ENCODE assay signal across 9 cellular contexts in the genomic region with DNA sequence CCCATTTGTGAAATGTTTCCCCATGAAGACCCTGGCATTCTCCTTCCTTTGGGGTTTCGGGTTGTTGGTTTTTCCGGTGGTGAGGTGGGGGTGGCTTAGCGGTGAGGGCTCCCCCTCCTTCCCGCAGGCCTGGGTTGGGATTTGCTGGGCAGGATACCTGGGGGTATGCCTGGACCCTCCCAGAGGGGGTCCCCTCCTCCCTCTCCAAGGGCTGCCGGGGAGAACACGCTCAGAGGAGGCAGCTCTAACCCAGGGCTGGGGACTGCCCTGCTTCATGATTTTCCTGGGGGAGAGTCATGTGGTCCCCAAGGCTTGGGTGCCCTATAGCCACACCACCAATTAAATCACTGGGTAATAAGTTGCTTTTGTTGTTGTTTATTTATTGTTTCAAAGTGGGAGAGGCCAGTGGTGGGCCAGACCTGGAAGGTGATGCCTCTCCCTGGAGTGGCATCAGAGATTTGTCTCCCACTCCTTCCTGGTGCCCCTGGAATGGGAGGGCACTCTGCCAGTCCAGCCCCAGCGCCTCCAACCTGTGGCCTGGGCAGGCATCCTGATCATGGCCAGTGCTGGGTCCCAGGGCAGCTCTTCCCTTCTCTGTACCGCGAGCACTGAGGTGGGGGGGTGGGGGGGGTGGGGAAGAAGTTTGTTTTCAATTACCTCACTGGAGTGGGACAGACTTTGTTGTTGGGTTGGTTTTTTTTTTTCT. TPM values are rescaled to one million over a fixed set of nuclear protein-coding genes. Genes with fewer than 3 reads are reported as not detected.
A peak's percentile ranks its signal among the peaks of the same experiment; 100 is the strongest.
DNase-seq lines count a peak whose midpoint lies in the region; ATAC-seq, FAIRE-seq and TF ChIP-seq lines count a peak whose summit lies in the region.
"Had no signal": no experiment of that assay in that cellular context is flagged by ENCODE, and none has a peak within 500 bp of the region (broad histone marks: within the 10 kb centered on the region; RNA-seq: fewer than 3 reads in every experiment).

No MANE protein-coding gene starts in this region.

- no peak overlapping the region for H3K27ac ChIP-seq in HepG2 (ENCODE audit: extremely low read length, insufficient read depth, low read length)
- H3K27ac ChIP-seq in transverse colon: peak overlapping the region; percentile 90 to 96 (median 95)

- no peaks in the 10 kb centered on the region for H3K36me3 ChIP-seq in HepG2 (replicated peaks in 1 of 2; ENCODE audit: control insufficient read depth in 1 of 2, insufficient read depth in 2 of 2, low read length in 2 of 2)
- H3K36me3 ChIP-seq in transverse colon: no peaks in the 10 kb centered on the region

- no peak for DNase-seq in activated T-cell treated with anti-CD3 and anti-CD28 coated beads, Interleukin-2, amount 50 U/mL, for 4 hours
- no peak for DNase-seq in activated T-cell treated with anti-CD3 and anti-CD28 coated beads, Interleukin-2, amount 50 U/mL, for 1 hour
- DNase-seq in activated naive CD8-positive, alpha-beta T cell treated with anti-CD3 and anti-CD28 coated beads, Interleukin-2, amount 50 U/mL, for 24 hours: no peak
- DNase-seq in HepG2 (ENCODE audit: low spot score) (no peak), transverse colon (no peak), HTR-8/SVneo (ENCODE audit: insufficient read length, low spot score) (no peak), NCI-H526 treated with DMSO at 0.1 percent for 48 hours (lab: John Stamatoyannopoulos, UW) (no peak), hippocampal formation (lab: John Stamatoyannopoulos, UW) (no peak)

- H3K4me3 ChIP-seq in HepG2 (replicated peaks in 1 of 3; ENCODE audit: insufficient read depth in 1 of 3, low read depth in 2 of 3, low read length in 3 of 3) (peak overlapping the region in 2 of 3 experiments; percentile 75; a peak in 1 of 6 replicates), transverse colon (no peak overlapping the region)

- no peaks in the 10 kb centered on the region for H3K36me3 Mint-ChIP-seq in activated T-cell treated with anti-CD3 and anti-CD28 coated beads, Interleukin-2, amount 50 U/mL, for 4 hours (ENCODE audit: insufficient read depth)
- no peaks in the 10 kb centered on the region for H3K36me3 Mint-ChIP-seq in activated naive CD8-positive, alpha-beta T cell treated with anti-CD3 and anti-CD28 coated beads, Interleukin-2, amount 50 U/mL, for 24 hours (ENCODE audit: low read depth)

- H4K20me1 ChIP-seq in HepG2 (ENCODE audit: insufficient read depth, low read length): no peaks in the 10 kb centered on the region

- in situ Hi-C loops in HepG2 (cut with HindIII; ENCODE audit: extremely low pct_ligation_motif_present, low pct_unique_long_range_greater_than_20kb) (no loop called here), transverse colon (cut with MboI; ENCODE audit: low pct_ligation_motif_present in 1 of 4, low pct_unique_long_range_greater_than_20kb in 1 of 4, low sequenced_read_pairs in 3 of 4) (loop anchor here in 1 of 4 donors (25.0 kb wide), 1 partner anchor 112 kb away; the partner anchor contains the start of gene GRK2)

- peak overlapping the region; percentile 92 for H3K4me2 ChIP-seq in HepG2 (ENCODE audit: low read depth, low read length)

- H2AFZ ChIP-seq in HepG2 (ENCODE audit: low read length): no peak overlapping the region

- no peak for FAIRE-seq in HepG2 (lab: Jason Lieb, UNC)
- no peak for FAIRE-seq in HTR-8/SVneo (lab: Jason Lieb, UNC)
- FAIRE-seq: D721Med had no signal

- ATAC-seq in activated T-cell treated with anti-CD3 and anti-CD28 coated beads, Interleukin-2, amount 50 U/mL, for 4 hours: no peak
- no peak for ATAC-seq in activated naive CD8-positive, alpha-beta T cell treated with anti-CD3 and anti-CD28 coated beads, Interleukin-2, amount 50 U/mL, for 24 hours
- ATAC-seq in HepG2: no peak

- TF ChIP-seq POLR2A in HepG2 (IDR thresholded peaks at IDR 0.05; ENCODE audit: insufficient read depth in 1 of 2, low read depth in 2 of 2, low read length in 2 of 2) (no peak), transverse colon (IDR thresholded peaks at IDR 0.05) (no peak)

- H3K9me3 Mint-ChIP-seq in activated T-cell treated with anti-CD3 and anti-CD28 coated beads, Interleukin-2, amount 50 U/mL, for 4 hours: no peaks in the 10 kb centered on the region
- no peaks in the 10 kb centered on the region for H3K9me3 Mint-ChIP-seq in activated naive CD8-positive, alpha-beta T cell treated with anti-CD3 and anti-CD28 coated beads, Interleukin-2, amount 50 U/mL, for 24 hours

- peak overlapping the region; percentile 79 for H3K27ac Mint-ChIP-seq in activated naive CD8-positive, alpha-beta T cell treated with anti-CD3 and anti-CD28 coated beads, Interleukin-2, amount 50 U/mL, for 24 hours

- H3K27me3 ChIP-seq in HepG2 (ENCODE audit: control insufficient read depth in 1 of 2, insufficient read depth in 2 of 2, low read length in 2 of 2) (peaks cover 3 to 11% of the 10 kb centered on the region in 2 experiments; a peak in 3 of 5 replicates), transverse colon (no peaks in the 10 kb centered on the region)

- H3K4me1 ChIP-seq in HepG2 (ENCODE audit: insufficient read depth, low read length) (peaks cover 38% of the 10 kb centered on the region), transverse colon (peaks cover 19 to 49% (median 41%) of the 10 kb centered on the region in 4 donors)

- BruUV-seq in HepG2 (replicated peaks; lab: Mats Ljungman, UMichigan): TSS peak; percentile 70

- TF ChIP-seq CTCF in HepG2 (CRISPR knock-in tag; IDR thresholded peaks at IDR 0.05): no peak
- TF ChIP-seq CTCF in transverse colon (IDR thresholded peaks at IDR 0.05): no peak

- intact Hi-C loops in HepG2 (cut with micrococcal nuclease; ENCODE audit: unreplicated experiment) (no loop called here), transverse colon (cut with DNase I; ENCODE audit: low total_unique reads) (no loop called here)

- TF ChIP-seq EP300 in HepG2 (IDR thresholded peaks at IDR 0.05; ENCODE audit: low read depth in 2 of 2, low read length in 2 of 2) (no peak), HepG2 (CRISPR knock-in tag; IDR thresholded peaks at IDR 0.05; ENCODE audit: borderline replicate concordance) (no peak), transverse colon (IDR thresholded peaks at IDR 0.05; ENCODE audit: low read depth) (no peak)

- H3K9ac ChIP-seq in HepG2 (ENCODE audit: insufficient read depth, low read depth, low read length): 0 out of 2 replicates have a peak overlapping the region, but pooled peaks have one; percentile 3

- POLR2A ChIA-PET in HepG2 (lab: Yijun Ruan, JAX): interaction anchor here (1.0 to 18.5 kb wide), 10 partner anchors 12 to 135 kb away, joined by 3 to 365 read pairs (median 9); partner anchors contain the start of genes ANKRD13D, POLD4, PPP1CA and RAD9A

- H3K27me3 Mint-ChIP-seq in activated T-cell treated with anti-CD3 and anti-CD28 coated beads, Interleukin-2, amount 50 U/mL, for 4 hours (ENCODE audit: low read depth): peaks cover 13% of the 10 kb centered on the region
- peaks cover 26% of the 10 kb centered on the region for H3K27me3 Mint-ChIP-seq in activated naive CD8-positive, alpha-beta T cell treated with anti-CD3 and anti-CD28 coated beads, Interleukin-2, amount 50 U/mL, for 24 hours

- H3K9me3 ChIP-seq in HepG2 (ENCODE audit: low read length) (no peaks in the 10 kb centered on the region), transverse colon (no peaks in the 10 kb centered on the region)

- WGBS in HepG2 (ENCODE audit: low lambda C conversion rate): 8% methylated on average over 7 of the region's 9 CpGs
- 38% methylated on average over 9 of the region's 9 CpGs; no CpG with 5 or more reads in 1 of the 2 donors for WGBS in transverse colon (ENCODE audit: low coverage in 1 of 2), 2 donors

- no peak for TF ChIP-seq RAD21 in HepG2 (CRISPR knock-in tag; IDR thresholded peaks at IDR 0.05)

- no peaks in the 10 kb centered on the region for H3K79me2 ChIP-seq in HepG2 (ENCODE audit: insufficient read depth, low read length)

- H3K4me1 Mint-ChIP-seq in activated T-cell treated with anti-CD3 and anti-CD28 coated beads, Interleukin-2, amount 50 U/mL, for 4 hours (ENCODE audit: low read depth): peaks cover 34% of the 10 kb centered on the region
- peaks cover 41% of the 10 kb centered on the region for H3K4me1 Mint-ChIP-seq in activated naive CD8-positive, alpha-beta T cell treated with anti-CD3 and anti-CD28 coated beads, Interleukin-2, amount 50 U/mL, for 24 hours

- CTCF ChIA-PET in HepG2 (lab: Yijun Ruan, JAX; ENCODE audit: low intra/inter-chr PET ratio, low total read pairs): interaction anchor here (1.2 kb wide), 1 partner anchor 24 kb away, joined by 3 read pairs; no protein-coding TSS in a partner anchor

- peak overlapping the region; percentile 83 for H3K4me3 Mint-ChIP-seq in activated T-cell treated with anti-CD3 and anti-CD28 coated beads, Interleukin-2, amount 50 U/mL, for 4 hours
- H3K4me3 Mint-ChIP-seq in activated naive CD8-positive, alpha-beta T cell treated with anti-CD3 and anti-CD28 coated beads, Interleukin-2, amount 50 U/mL, for 24 hours: peak overlapping the region; percentile 87

RNA-seq across cellular contexts. Expression of gene CLCF1, which starts 1.3 kb away (rescaled TPM):
- 1 to 10 TPM in 2 of 3 donors, under 1 TPM in 1; 0.56 to 1.5 (median 1.4) TPM for total RNA-seq in activated T-cell treated with anti-CD3 and anti-CD28 coated beads, Interleukin-2, amount 50 U/mL, for 4 hours
- total RNA-seq in HepG2 (2016; rRNA removed; fragmentation: Illumina TruSeq; extraction: Trizol) (0.48 and 0.49 TPM in 2 replicates), transverse colon (10 to 100 TPM in 1 of 4 donors, 1 to 10 TPM in 3; 1.8 to 46.4 (median 5.8) TPM)
- 0.26 and 0.40 TPM in 2 replicates for total RNA-seq in HepG2 (2016; cell fraction: cytosol; rRNA removed; fragmentation: Illumina TruSeq; extraction: Trizol; ENCODE audit: low read depth)
- total RNA-seq in HepG2 (2016; cell fraction: insoluble cytoplasmic fraction; rRNA removed; fragmentation: Illumina TruSeq; extraction: Trizol): 0.48 and 0.54 TPM in 2 replicates
- 0.83 and 1.2 TPM in 2 replicates for total RNA-seq in HepG2 (2016; cell fraction: membrane; rRNA removed; fragmentation: Illumina TruSeq; extraction: Trizol)
- 0.50 and 0.53 TPM in 2 replicates for total RNA-seq in HepG2 (2016; cell fraction: nucleus; rRNA removed; fragmentation: Illumina TruSeq; extraction: Trizol)
- 0.78 and 0.80 TPM in 2 replicates for polyA plus RNA-seq in HepG2 (2011; rRNA removed)
- 0.76 and 1.3 TPM in 2 replicates for polyA plus RNA-seq in HepG2 (2011; cell fraction: cytosol; rRNA removed)
- 2.5 and 3.0 TPM in 2 replicates for polyA plus RNA-seq in HepG2 (2011; cell fraction: nucleus; rRNA removed)
- polyA plus RNA-seq in HepG2 (2012): 0.16 and 0.44 TPM in 2 replicates
- 0.32 and 0.45 TPM in 2 replicates for polyA plus RNA-seq in HepG2 (2016; cell fraction: cytosol; fragmentation: Illumina TruSeq; extraction: Trizol; ENCODE audit: low read depth)
- polyA plus RNA-seq in HepG2 (2016; cell fraction: insoluble cytoplasmic fraction; fragmentation: Illumina TruSeq; extraction: Trizol; ENCODE audit: low read depth): 0.64 and 0.76 TPM in 2 replicates
- polyA plus RNA-seq in HepG2 (2016; cell fraction: membrane; fragmentation: Illumina TruSeq; extraction: Trizol; ENCODE audit: low read depth): 0.64 and 0.71 TPM in 2 replicates
- polyA plus RNA-seq in HepG2 (2016; cell fraction: nucleus; fragmentation: Illumina TruSeq; extraction: Trizol; ENCODE audit: insufficient read depth, low read depth): 2.1 and 3.2 TPM in 2 replicates
- polyA minus RNA-seq in HepG2 (2011; rRNA and poly(A)+ RNA removed; ENCODE audit: low replicate concordance): 1.7 and 8.5 TPM in 2 replicates
- 0.79 TPM in 1 of 2 replicates, not detected in the other for polyA minus RNA-seq in HepG2 (2011; cell fraction: cytosol; rRNA and poly(A)+ RNA removed)
- polyA minus RNA-seq in HepG2 (2011; cell fraction: nucleus; rRNA and poly(A)+ RNA removed): 0.25 and 0.26 TPM in 2 replicates

RNA-seq across cellular contexts. Expression of gene RAD9A, which starts 17.1 kb away (rescaled TPM):
- 10 to 100 TPM; 36.2 to 40.0 (median 36.2) TPM for total RNA-seq in activated T-cell treated with anti-CD3 and anti-CD28 coated beads, Interleukin-2, amount 50 U/mL, for 4 hours
- total RNA-seq in HepG2 (2016; rRNA removed; fragmentation: Illumina TruSeq; extraction: Trizol) (6.1 and 10.1 TPM in 2 replicates), transverse colon (100 to 1,000 TPM in 2 of 4 donors, 10 to 100 TPM in 2; 37.8 to 470 (median 95.3) TPM)
- 4.1 and 5.9 TPM in 2 replicates for total RNA-seq in HepG2 (2016; cell fraction: cytosol; rRNA removed; fragmentation: Illumina TruSeq; extraction: Trizol; ENCODE audit: low read depth)
- 5.8 and 13.4 TPM in 2 replicates for total RNA-seq in HepG2 (2016; cell fraction: insoluble cytoplasmic fraction; rRNA removed; fragmentation: Illumina TruSeq; extraction: Trizol)
- 4.4 and 5.5 TPM in 2 replicates for total RNA-seq in HepG2 (2016; cell fraction: membrane; rRNA removed; fragmentation: Illumina TruSeq; extraction: Trizol)
- total RNA-seq in HepG2 (2016; cell fraction: nucleus; rRNA removed; fragmentation: Illumina TruSeq; extraction: Trizol): 14.1 and 16.4 TPM in 2 replicates
- polyA plus RNA-seq in HepG2 (2011; rRNA removed): 14.7 and 15.7 TPM in 2 replicates
- polyA plus RNA-seq in HepG2 (2011; cell fraction: cytosol; rRNA removed): 4.4 and 7.5 TPM in 2 replicates
- polyA plus RNA-seq in HepG2 (2011; cell fraction: nucleus; rRNA removed): 60.6 and 87.4 TPM in 2 replicates
- polyA plus RNA-seq in HepG2 (2012): 6.9 and 9.5 TPM in 2 replicates
- 3.7 and 4.6 TPM in 2 replicates for polyA plus RNA-seq in HepG2 (2016; cell fraction: cytosol; fragmentation: Illumina TruSeq; extraction: Trizol; ENCODE audit: low read depth)
- polyA plus RNA-seq in HepG2 (2016; cell fraction: insoluble cytoplasmic fraction; fragmentation: Illumina TruSeq; extraction: Trizol; ENCODE audit: low read depth): 6.4 and 7.5 TPM in 2 replicates
- polyA plus RNA-seq in HepG2 (2016; cell fraction: membrane; fragmentation: Illumina TruSeq; extraction: Trizol; ENCODE audit: low read depth): 4.8 and 5.8 TPM in 2 replicates
- 61.7 and 63.7 TPM in 2 replicates for polyA plus RNA-seq in HepG2 (2016; cell fraction: nucleus; fragmentation: Illumina TruSeq; extraction: Trizol; ENCODE audit: insufficient read depth, low read depth)
- 6.7 and 12.7 TPM in 2 replicates for polyA minus RNA-seq in HepG2 (2011; rRNA and poly(A)+ RNA removed; ENCODE audit: low replicate concordance)
- 1.9 and 4.6 TPM in 2 replicates for polyA minus RNA-seq in HepG2 (2011; cell fraction: cytosol; rRNA and poly(A)+ RNA removed)
- polyA minus RNA-seq in HepG2 (2011; cell fraction: nucleus; rRNA and poly(A)+ RNA removed): 11.1 TPM in 2 replicates

RNA-seq across cellular contexts. Expression of gene POLD4, which starts 21.4 kb away (rescaled TPM):
- 10 to 100 TPM; 16.4 to 23.8 (median 22.0) TPM for total RNA-seq in activated T-cell treated with anti-CD3 and anti-CD28 coated beads, Interleukin-2, amount 50 U/mL, for 4 hours
- 10.5 and 10.9 TPM in 2 replicates for total RNA-seq in HepG2 (2016; rRNA removed; fragmentation: Illumina TruSeq; extraction: Trizol)
- total RNA-seq in HepG2 (2016; cell fraction: cytosol; rRNA removed; fragmentation: Illumina TruSeq; extraction: Trizol; ENCODE audit: low read depth): 5.2 and 7.4 TPM in 2 replicates
- 9.4 and 11.7 TPM in 2 replicates for total RNA-seq in HepG2 (2016; cell fraction: insoluble cytoplasmic fraction; rRNA removed; fragmentation: Illumina TruSeq; extraction: Trizol)
- total RNA-seq in HepG2 (2016; cell fraction: membrane; rRNA removed; fragmentation: Illumina TruSeq; extraction: Trizol): 9.2 and 9.7 TPM in 2 replicates
- total RNA-seq in HepG2 (2016; cell fraction: nucleus; rRNA removed; fragmentation: Illumina TruSeq; extraction: Trizol): 4.2 and 8.2 TPM in 2 replicates
- polyA plus RNA-seq in HepG2 (2011; rRNA removed): 27.4 and 35.1 TPM in 2 replicates
- 32.2 and 49.3 TPM in 2 replicates for polyA plus RNA-seq in HepG2 (2011; cell fraction: cytosol; rRNA removed)
- polyA plus RNA-seq in HepG2 (2011; cell fraction: nucleus; rRNA removed): 59.7 and 63.0 TPM in 2 replicates
- 16.6 and 24.1 TPM in 2 replicates for polyA plus RNA-seq in HepG2 (2012)
- polyA plus RNA-seq in HepG2 (2016; cell fraction: cytosol; fragmentation: Illumina TruSeq; extraction: Trizol; ENCODE audit: low read depth): 5.8 and 8.7 TPM in 2 replicates
- polyA plus RNA-seq in HepG2 (2016; cell fraction: insoluble cytoplasmic fraction; fragmentation: Illumina TruSeq; extraction: Trizol; ENCODE audit: low read depth): 10.2 and 12.5 TPM in 2 replicates
- 7.5 and 7.8 TPM in 2 replicates for polyA plus RNA-seq in HepG2 (2016; cell fraction: membrane; fragmentation: Illumina TruSeq; extraction: Trizol; ENCODE audit: low read depth)
- polyA plus RNA-seq in HepG2 (2016; cell fraction: nucleus; fragmentation: Illumina TruSeq; extraction: Trizol; ENCODE audit: insufficient read depth, low read depth): 12.5 and 16.3 TPM in 2 replicates
- polyA minus RNA-seq in HepG2 (2011; rRNA and poly(A)+ RNA removed; ENCODE audit: low replicate concordance): 10.3 and 10.4 TPM in 2 replicates
- polyA minus RNA-seq in HepG2 (2011; cell fraction: cytosol; rRNA and poly(A)+ RNA removed): 10.2 and 11.6 TPM in 2 replicates
- polyA minus RNA-seq in HepG2 (2011; cell fraction: nucleus; rRNA and poly(A)+ RNA removed): 7.2 and 9.7 TPM in 2 replicates
- total RNA-seq in transverse colon: 100 to 1,000 TPM; 261 to 372 (median 319) TPM

RNA-seq across cellular contexts. Expression of gene PPP1CA, which starts 26.9 kb away (rescaled TPM):
- total RNA-seq in activated T-cell treated with anti-CD3 and anti-CD28 coated beads, Interleukin-2, amount 50 U/mL, for 4 hours: 100 to 1,000 TPM; 262 to 265 (median 264) TPM
- total RNA-seq in HepG2 (2016; rRNA removed; fragmentation: Illumina TruSeq; extraction: Trizol): 170 and 188 TPM in 2 replicates
- 49.0 and 62.5 TPM in 2 replicates for total RNA-seq in HepG2 (2016; cell fraction: cytosol; rRNA removed; fragmentation: Illumina TruSeq; extraction: Trizol; ENCODE audit: low read depth)
- 171 and 181 TPM in 2 replicates for total RNA-seq in HepG2 (2016; cell fraction: insoluble cytoplasmic fraction; rRNA removed; fragmentation: Illumina TruSeq; extraction: Trizol)
- 78.0 and 95.5 TPM in 2 replicates for total RNA-seq in HepG2 (2016; cell fraction: membrane; rRNA removed; fragmentation: Illumina TruSeq; extraction: Trizol)
- 66.5 and 72.2 TPM in 2 replicates for total RNA-seq in HepG2 (2016; cell fraction: nucleus; rRNA removed; fragmentation: Illumina TruSeq; extraction: Trizol)
- 149 and 173 TPM in 2 replicates for polyA plus RNA-seq in HepG2 (2011; rRNA removed)
- polyA plus RNA-seq in HepG2 (2011; cell fraction: cytosol; rRNA removed): 212 and 274 TPM in 2 replicates
- polyA plus RNA-seq in HepG2 (2011; cell fraction: nucleus; rRNA removed): 137 and 147 TPM in 2 replicates
- 91.5 and 93.8 TPM in 2 replicates for polyA plus RNA-seq in HepG2 (2012)
- 58.1 and 67.4 TPM in 2 replicates for polyA plus RNA-seq in HepG2 (2016; cell fraction: cytosol; fragmentation: Illumina TruSeq; extraction: Trizol; ENCODE audit: low read depth)
- polyA plus RNA-seq in HepG2 (2016; cell fraction: insoluble cytoplasmic fraction; fragmentation: Illumina TruSeq; extraction: Trizol; ENCODE audit: low read depth): 192 and 207 TPM in 2 replicates
- 72.5 and 83.6 TPM in 2 replicates for polyA plus RNA-seq in HepG2 (2016; cell fraction: membrane; fragmentation: Illumina TruSeq; extraction: Trizol; ENCODE audit: low read depth)
- 110 and 123 TPM in 2 replicates for polyA plus RNA-seq in HepG2 (2016; cell fraction: nucleus; fragmentation: Illumina TruSeq; extraction: Trizol; ENCODE audit: insufficient read depth, low read depth)
- polyA minus RNA-seq in HepG2 (2011; rRNA and poly(A)+ RNA removed; ENCODE audit: low replicate concordance): 209 and 295 TPM in 2 replicates
- polyA minus RNA-seq in HepG2 (2011; cell fraction: cytosol; rRNA and poly(A)+ RNA removed): 83.6 and 84.9 TPM in 2 replicates
- 31.7 and 34.7 TPM in 2 replicates for polyA minus RNA-seq in HepG2 (2011; cell fraction: nucleus; rRNA and poly(A)+ RNA removed)
- 100 to 1,000 TPM in 3 of 4 donors, 10 to 100 TPM in 1; 83.0 to 251 (median 163) TPM for total RNA-seq in transverse colon

RNA-seq across cellular contexts. Expression of gene TBC1D10C, which starts 29.2 kb away (rescaled TPM):
- total RNA-seq in activated T-cell treated with anti-CD3 and anti-CD28 coated beads, Interleukin-2, amount 50 U/mL, for 4 hours: 10 to 100 TPM; 63.5 to 90.1 (median 68.5) TPM
- 0.81 and 1.0 TPM in 2 replicates for total RNA-seq in HepG2 (2016; rRNA removed; fragmentation: Illumina TruSeq; extraction: Trizol)
- 0.44 and 0.81 TPM in 2 replicates for total RNA-seq in HepG2 (2016; cell fraction: cytosol; rRNA removed; fragmentation: Illumina TruSeq; extraction: Trizol; ENCODE audit: low read depth)
- total RNA-seq in HepG2 (2016; cell fraction: insoluble cytoplasmic fraction; rRNA removed; fragmentation: Illumina TruSeq; extraction: Trizol): 0.92 and 1.1 TPM in 2 replicates
- total RNA-seq in HepG2 (2016; cell fraction: membrane; rRNA removed; fragmentation: Illumina TruSeq; extraction: Trizol): 0.45 and 0.59 TPM in 2 replicates
- total RNA-seq in HepG2 (2016; cell fraction: nucleus; rRNA removed; fragmentation: Illumina TruSeq; extraction: Trizol): 0.50 and 0.84 TPM in 2 replicates
- 1.8 and 2.8 TPM in 2 replicates for polyA plus RNA-seq in HepG2 (2011; rRNA removed)
- polyA plus RNA-seq in HepG2 (2011; cell fraction: cytosol; rRNA removed): 1.3 and 2.7 TPM in 2 replicates
- 26.5 and 39.6 TPM in 2 replicates for polyA plus RNA-seq in HepG2 (2011; cell fraction: nucleus; rRNA removed)
- 0.97 and 2.1 TPM in 2 replicates for polyA plus RNA-seq in HepG2 (2012)
- 0.19 and 0.28 TPM in 2 replicates for polyA plus RNA-seq in HepG2 (2016; cell fraction: cytosol; fragmentation: Illumina TruSeq; extraction: Trizol; ENCODE audit: low read depth)
- 0.60 and 1.1 TPM in 2 replicates for polyA plus RNA-seq in HepG2 (2016; cell fraction: insoluble cytoplasmic fraction; fragmentation: Illumina TruSeq; extraction: Trizol; ENCODE audit: low read depth)
- 0.57 and 0.73 TPM in 2 replicates for polyA plus RNA-seq in HepG2 (2016; cell fraction: membrane; fragmentation: Illumina TruSeq; extraction: Trizol; ENCODE audit: low read depth)
- polyA plus RNA-seq in HepG2 (2016; cell fraction: nucleus; fragmentation: Illumina TruSeq; extraction: Trizol; ENCODE audit: insufficient read depth, low read depth): 2.9 and 3.4 TPM in 2 replicates
- 2.2 TPM in 1 of 2 replicates, not detected in the other for polyA minus RNA-seq in HepG2 (2011; rRNA and poly(A)+ RNA removed; ENCODE audit: low replicate concordance)
- polyA minus RNA-seq in HepG2 (2011; cell fraction: cytosol; rRNA and poly(A)+ RNA removed): 0.59 and 0.88 TPM in 2 replicates
- polyA minus RNA-seq in HepG2 (2011; cell fraction: nucleus; rRNA and poly(A)+ RNA removed): 2.3 and 3.4 TPM in 2 replicates
- 10 to 100 TPM in 2 of 4 donors, 1 to 10 TPM in 2; 1.2 to 17.2 (median 7.4) TPM for total RNA-seq in transverse colon

Comparison
In these comparisons a context has a peak if more than half of its experiments do, and no peak if none do; other contexts are left out.
1. H3K4me3 ChIP-seq: peak in HepG2 (2 of 3); none in transverse colon (0 of 4).
2. RNA of gene POLD4, which starts 21.4 kb away (total RNA-seq): 261 to 372 TPM in transverse colon; 16.4 to 23.8 TPM in activated T-cell treated with anti-CD3 and anti-CD28 coated beads, Interleukin-2, amount 50 U/mL, for 4 hours and 4.2 to 11.7 TPM in HepG2; every median in the first group is over 10 times any median in the second.